Comparison of ENCODE assay signal across 8 cellular contexts in genomic region chr6:8102122-8102958, GRCh38. TPM values are rescaled to one million over a fixed set of nuclear protein-coding genes. Genes with fewer than 3 reads are reported as not detected.
DNase-seq lines count a peak whose midpoint lies in the region; ATAC-seq and TF ChIP-seq lines count a peak whose summit lies in the region.

Gene EEF1E1, minus strand, starts transcription at chr6:8102548. Its CDS starts 27 bp downstream, at chr6:8102521.

- peaks cover 19% of the 10 kb centered on the region for H3K4me1 ChIP-seq in CD4-positive, alpha-beta memory T cell (ENCODE audit: insufficient read depth, low read length)
- H3K4me1 ChIP-seq in duodenal mucosa (ENCODE audit: control insufficient read depth in 1 of 2, insufficient read depth in 2 of 2, low read length in 2 of 2), result peaks cover 6 to 7% of the 10 kb centered on the region in 2 donors

- H3K4me3 Mint-ChIP-seq in CD4-positive, alpha-beta memory T cell, result peak within 1 kb of the TSS; percentile 92 to 100 (median 97)
- peak within 1 kb of the TSS; percentile 87 for H3K4me3 Mint-ChIP-seq in activated CD4-positive, alpha-beta memory T cell treated with anti-CD3 and anti-CD28 coated beads for 36 hours

- ATAC-seq in GM19455 (IDR thresholded peaks at IDR 0.05; ENCODE audit: unreplicated experiment), result peak; percentile 100

- POLR2A ChIA-PET in CD4-positive, alpha-beta memory T cell (lab: Charles Lee; ENCODE audit: partially characterized antibody), result interaction anchor here (0.6 to 4.1 kb wide), 12 partner anchors 8 to 992 kb away, joined by 3 to 69 read pairs (median 4); partner anchors contain the start of gene BLOC1S5
- POLR2A ChIA-PET in activated CD4-positive, alpha-beta memory T cell treated with anti-CD3 and anti-CD28 coated beads for 36 hours (lab: Charles Lee), result interaction anchor here (0.6 to 1.8 kb wide), 7 partner anchors 8 to 192 kb away, joined by 3 to 38 read pairs (median 4); partner anchors contain the start of gene BLOC1S5

- H3K36me3 ChIP-seq in CD4-positive, alpha-beta memory T cell (ENCODE audit: insufficient read depth, low read length), result peaks cover under 1% of the 10 kb centered on the region
- no peaks in the 10 kb centered on the region for H3K36me3 ChIP-seq in duodenal mucosa (ENCODE audit: control insufficient read depth in 1 of 2, insufficient read depth in 2 of 2, low read length in 2 of 2)

- H3K27me3 ChIP-seq in CD4-positive, alpha-beta memory T cell (ENCODE audit: insufficient read depth, low read length), result no peaks in the 10 kb centered on the region
- no peaks in the 10 kb centered on the region for H3K27me3 ChIP-seq in duodenal mucosa (ENCODE audit: control insufficient read depth in 1 of 2, insufficient read depth in 2 of 2, low read length in 2 of 2)

- peak within 1 kb of the TSS; percentile 86 to 98 (median 96) for H3K27ac Mint-ChIP-seq in CD4-positive, alpha-beta memory T cell
- peak within 1 kb of the TSS; percentile 81 for H3K27ac Mint-ChIP-seq in activated CD4-positive, alpha-beta memory T cell treated with anti-CD3 and anti-CD28 coated beads for 36 hours

- peak within 1 kb of the TSS; percentile 87 to 95 for H3K4me3 ChIP-seq in CD4-positive, alpha-beta memory T cell (ENCODE audit: low read length in 2 of 2)
- H3K4me3 ChIP-seq in duodenal mucosa (ENCODE audit: low read depth in 1 of 2, low read length in 2 of 2), result peak within 1 kb of the TSS; percentile 85 to 97
- H3K4me3 ChIP-seq in lower leg skin (ENCODE audit: low read depth, poor library complexity, severe bottlenecking), result peak within 1 kb of the TSS; percentile 65

- peak within 1 kb of the TSS; percentile 43 to 70 for H3K9ac ChIP-seq in duodenal mucosa (ENCODE audit: low read depth in 1 of 2, low read length in 2 of 2)

- WGBS in lower leg skin, 2 donors, result 1% methylated on average over 35 to 43 of the region's 43 CpGs

- CTCF ChIA-PET in CD4-positive, alpha-beta memory T cell (lab: Charles Lee; ENCODE audit: partially characterized antibody), result interaction anchor here (1.0 to 1.9 kb wide), 2 partner anchors 38 to 44 kb away, joined by 6 to 9 read pairs; partner anchors contain the start of gene BLOC1S5
- CTCF ChIA-PET in activated CD4-positive, alpha-beta memory T cell treated with anti-CD3 and anti-CD28 coated beads for 36 hours (lab: Charles Lee), result interaction anchor here (0.8 to 1.7 kb wide), 5 partner anchors 36 to 380 kb away, joined by 3 to 19 read pairs (median 6); partner anchors contain the start of gene BLOC1S5

- DNase-seq in CD4-positive, alpha-beta memory T cell, result peak; percentile 92 to 98 (median 94)
- DNase-seq in HK-2 (ENCODE audit: unreplicated experiment) (peak; percentile 96), NCI-H82 treated with DMSO at 0.1 percent for 48 hours (lab: John Stamatoyannopoulos, UW; ENCODE audit: unreplicated experiment) (peak; percentile 85), lower leg skin (ENCODE audit: low spot score in 2 of 2) (peak; percentile 94 to 98)
- DNase-seq in activated CD4-positive, alpha-beta memory T cell treated with anti-CD3 and anti-CD28 coated beads for 36 hours, result peak; percentile 99
- DNase-seq in stimulated activated CD4-positive, alpha-beta T cell treated with anti-CD3 and anti-CD28 coated beads, Interleukin-4, amount 100 ng/mL, for 4 hours, result peak; percentile 96 to 99

- intact Hi-C loops in CD4-positive, alpha-beta memory T cell (cut with micrococcal nuclease), result loop anchor here (1.0 to 10.0 kb wide), 4 partner anchors 38 to 512 kb away; partner anchors contain the start of genes BLOC1S5 and SNRNP48
- intact Hi-C loops in activated CD4-positive, alpha-beta memory T cell treated with anti-CD3 and anti-CD28 coated beads for 36 hours (cut with micrococcal nuclease), result loop anchor here (1.0 to 2.0 kb wide), 4 partner anchors 38 to 512 kb away; partner anchors contain the start of genes BLOC1S5, SLC35B3, SNRNP48 and TXNDC5
- intact Hi-C loops in lower leg skin (cut with DNase I; ENCODE audit: low total_unique reads), result no loop called here

- peaks cover 0 to 11% of the 10 kb centered on the region in 2 donors for H3K36me3 Mint-ChIP-seq in CD4-positive, alpha-beta memory T cell
- H3K36me3 Mint-ChIP-seq in activated CD4-positive, alpha-beta memory T cell treated with anti-CD3 and anti-CD28 coated beads for 36 hours, result peaks cover 18% of the 10 kb centered on the region

- peaks cover 6 to 9% of the 10 kb centered on the region in 2 donors for H3K27me3 Mint-ChIP-seq in CD4-positive, alpha-beta memory T cell
- H3K27me3 Mint-ChIP-seq in activated CD4-positive, alpha-beta memory T cell treated with anti-CD3 and anti-CD28 coated beads for 36 hours, result peaks cover 14% of the 10 kb centered on the region

- H3K4me1 Mint-ChIP-seq in CD4-positive, alpha-beta memory T cell, result peaks cover 17 to 30% (median 23%) of the 10 kb centered on the region in 4 donors
- H3K4me1 Mint-ChIP-seq in activated CD4-positive, alpha-beta memory T cell treated with anti-CD3 and anti-CD28 coated beads for 36 hours (ENCODE audit: low read depth), result peaks cover 32% of the 10 kb centered on the region

- no peak for TF ChIP-seq CTCF in lower leg skin (IDR thresholded peaks at IDR 0.05)

- no peaks in the 10 kb centered on the region for H3K9me3 ChIP-seq in CD4-positive, alpha-beta memory T cell (ENCODE audit: control insufficient read depth in 1 of 2, low read length in 2 of 2)
- no peaks in the 10 kb centered on the region for H3K9me3 ChIP-seq in duodenal mucosa (ENCODE audit: control insufficient read depth in 1 of 2, low read length in 2 of 2)

- peak within 1 kb of the TSS; percentile 79 for H3K27ac ChIP-seq in CD4-positive, alpha-beta memory T cell (ENCODE audit: low read depth, low read length)
- H3K27ac ChIP-seq in duodenal mucosa (ENCODE audit: low read depth, low read length), result no peak within 1 kb of the TSS

- TF ChIP-seq POLR2A in lower leg skin (IDR thresholded peaks at IDR 0.05), result no peak

- H3K9me3 Mint-ChIP-seq in CD4-positive, alpha-beta memory T cell, result peaks cover 0 to 4% (median 0%) of the 10 kb centered on the region in 8 donors
- H3K9me3 Mint-ChIP-seq in activated CD4-positive, alpha-beta memory T cell treated with anti-CD3 and anti-CD28 coated beads for 36 hours, result no peaks in the 10 kb centered on the region

RNA-seq across cellular contexts. Expression of gene EEF1E1, which starts in this region (rescaled TPM):
- total RNA-seq in CD4-positive, alpha-beta memory T cell, result 10 to 100 TPM; 14.8 to 20.7 TPM
- 10 to 100 TPM; 52.8 to 82.7 TPM for polyA plus RNA-seq in CD4-positive, alpha-beta memory T cell
- total RNA-seq in activated CD4-positive, alpha-beta memory T cell treated with anti-CD3 and anti-CD28 coated beads for 36 hours, result 10 to 100 TPM; 60.9 to 62.5 TPM
- 10 to 100 TPM; 11.1 to 39.4 (median 17.9) TPM for total RNA-seq in lower leg skin
